Comparison of ENCODE assay signal across 9 cellular contexts in genomic region chr5:169548315-169548714, GRCh38. TPM values are rescaled to one million over a fixed set of nuclear protein-coding genes. Genes with fewer than 3 reads are reported as not detected.
A peak's percentile ranks its signal among the peaks of the same experiment; 100 is the strongest.
DNase-seq lines count a peak whose midpoint lies in the region; ATAC-seq, FAIRE-seq and TF ChIP-seq lines count a peak whose summit lies in the region.
"Had no signal": no experiment of that assay in that cellular context is flagged by ENCODE, and none has a peak within 500 bp of the region (broad histone marks: within the 10 kb centered on the region; RNA-seq: fewer than 3 reads in every experiment).

No MANE protein-coding gene starts in this region.

- BruUV-seq in Panc1 (replicated peaks; lab: Mats Ljungman, UMichigan): no TSS peak

- TF ChIP-seq CTCF in Panc1 (IDR thresholded peaks at IDR 0.05) (peak; percentile 66; the same call in 1 of the 2 replicates), retinal pigment epithelial cell (conservative IDR thresholded peaks at IDR 0.05; ENCODE audit: low read depth, low read length) (peak; percentile 60)

- no peaks in the 10 kb centered on the region; the same call in 1 of the 2 replicates for H3K36me3 ChIP-seq in Panc1 (ENCODE audit: control insufficient read depth, insufficient read depth, low read length)
- H3K36me3 ChIP-seq: HAP-1 had no signal

- CTCF ChIA-PET in Panc1 (lab: Charles Lee): interaction anchor here (0.6 to 1.4 kb wide), 5 partner anchors 278 to 613 kb away, joined by 3 to 8 read pairs (median 4); no protein-coding TSS in a partner anchor

- POLR2A ChIA-PET in Panc1 (lab: Charles Lee): no interaction called here

- DNase-seq in H54 (ENCODE audit: insufficient read length, low spot score) (peak; percentile 22), Panc1 (ENCODE audit: low read depth, low spot score) (peak; percentile 33), fibroblast of the conjunctiva (ENCODE audit: low read depth) (peak; percentile 65), retinal pigment epithelial cell (ENCODE audit: low read depth) (no peak), epidermal melanocyte (ENCODE audit: insufficient read length, low spot score) (no peak)
- no peak for DNase-seq in activated CD4-positive, alpha-beta T cell treated with anti-CD3 and anti-CD28 coated beads for 48 hours
- DNase-seq: stimulated activated CD4-positive, alpha-beta T cell treated with anti-CD3 and anti-CD28 coated beads, Interleukin-12 subunit alpha, Interleukin-12 subunit beta, amount 100 ng/mL, for 4 hours had no signal

- H3K9me3 ChIP-seq in Panc1 (ENCODE audit: control insufficient read depth, insufficient read depth, low read depth, low read length): no peaks in the 10 kb centered on the region; the same call in 1 of the 2 replicates
- H3K9me3 ChIP-seq: HAP-1 had no signal

- TF ChIP-seq POLR2A in H54 (IDR thresholded peaks at IDR 0.05; ENCODE audit: low read depth, low read length): no peak

- H3K27me3 ChIP-seq in Panc1 (ENCODE audit: control insufficient read depth, insufficient read depth, low read length): no peaks in the 10 kb centered on the region

- peak overlapping the region; percentile 64; the same call in 1 of the 2 replicates for H3K27ac ChIP-seq in Panc1 (ENCODE audit: low read length)

- intact Hi-C loops in Panc1 (cut with micrococcal nuclease; ENCODE audit: unreplicated experiment): loop anchor here (2.0 to 5.0 kb wide), 2 partner anchors 246 to 562 kb away; partner anchors contain the start of gene SLIT3

- in situ Hi-C loops in Panc1 (cut with HindIII; ENCODE audit: low pct_unique_long_range_greater_than_20kb, low sequenced_read_pairs): no loop called here

- H3K4me3 ChIP-seq in Panc1 (ENCODE audit: low read depth in 2 of 2, low read length in 2 of 2) (no peak overlapping the region), retinal pigment epithelial cell (ENCODE audit: low read length) (no peak overlapping the region)
- H3K4me3 ChIP-seq: HAP-1 had no signal

- H3K4me1 ChIP-seq in Panc1 (ENCODE audit: control insufficient read depth, insufficient read depth, low read length): no peaks in the 10 kb centered on the region; the same call in 1 of the 2 replicates
- H3K4me1 ChIP-seq: HAP-1 had no signal

- peak; percentile 66 for FAIRE-seq in H54 (lab: Jason Lieb, UNC)

- ATAC-seq in Panc1 (peak; percentile 95), HG03045 (IDR thresholded peaks at IDR 0.05; ENCODE audit: unreplicated experiment) (no peak)

RNA-seq across cellular contexts. Expression of gene SPDL1, which starts 35.3 kb away (rescaled TPM):
- 72.6 TPM for total RNA-seq in Panc1 (2021; ENCODE audit: unreplicated experiment)
- 27.6 TPM for polyA plus RNA-seq in Panc1 (2012; ENCODE audit: insufficient read length)

Comparison
In these comparisons a context has a peak if more than half of its experiments do, and no peak if none do; other contexts are left out.
1. DNase-seq: peak in H54 (single experiment), Panc1 (single experiment) and fibroblast of the conjunctiva (single experiment); none in retinal pigment epithelial cell (single experiment), epidermal melanocyte (single experiment) and activated CD4-positive, alpha-beta T cell treated with anti-CD3 and anti-CD28 coated beads for 48 hours (single experiment).